Comparison of ENCODE assay signal across 15 cellular contexts in the genomic region with DNA sequence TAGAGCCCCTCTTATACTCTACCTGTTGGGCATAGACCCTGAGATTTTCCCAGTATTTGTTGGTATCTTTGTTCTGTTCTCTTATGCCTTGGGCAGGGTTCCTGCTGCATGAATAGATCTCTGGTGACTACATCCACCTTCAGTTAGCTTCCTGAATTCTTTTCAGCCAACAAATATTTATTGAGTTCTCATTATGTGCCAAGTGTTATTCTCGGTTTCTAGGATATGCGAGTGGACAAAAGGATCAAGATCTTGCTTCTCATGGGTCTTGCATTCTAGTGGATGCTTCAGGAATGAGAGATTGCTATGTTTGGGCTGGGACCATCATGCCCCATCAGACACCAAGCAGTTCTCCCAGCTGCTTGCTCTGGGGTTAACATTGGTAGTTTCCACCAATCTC.
DNase-seq lines count a peak whose midpoint lies in the region; ATAC-seq and TF ChIP-seq lines count a peak whose summit lies in the region.
"Had no signal": no experiment of that assay in that cellular context is flagged by ENCODE, and none has a peak within 500 bp of the region (broad histone marks: within the 10 kb centered on the region; RNA-seq: fewer than 3 reads in every experiment).

No MANE protein-coding gene starts in this region.

- peak; percentile 10 for DNase-seq in AG20443 (ENCODE audit: low spot score)
- peak; percentile 33 for DNase-seq in GM23248
- DNase-seq in astrocyte of the spinal cord (ENCODE audit: low read depth, low spot score): peak; percentile 23
- DNase-seq in osteoblast (ENCODE audit: insufficient read length, low spot score, missing footprints): no peak
- DNase-seq in effector CD8-positive, alpha-beta T cell (lab: John Stamatoyannopoulos, UW): no peak
- no peak for DNase-seq in iPS-NIHi7 (ENCODE audit: extremely low spot score)
- no peak for DNase-seq in GM13976 (ENCODE audit: low spot score)
- DNase-seq: HCEC 1CT; NCI-H1105 treated with DMSO at 0.1 percent for 48 hours; NCI-H1694; NK-92 treated with Interleukin-12 subunit alpha and Interleukin-12 subunit beta, amount 100 ng/mL, for 24 hours had no signal

- no peaks in the 10 kb centered on the region for H3F3A ChIP-seq in GM23248 (ENCODE audit: insufficient read depth)

- no peak for ATAC-seq in HG03442 (IDR thresholded peaks at IDR 0.05; ENCODE audit: unreplicated experiment)
- ATAC-seq: GM23338, Right ventricle myocardium inferior had no signal

- H3K9ac ChIP-seq in GM23248: no peak overlapping the region

- in situ Hi-C loops in GM23248 (cut with MboI) (no loop called here), astrocyte of the spinal cord (cut with HindIII; ENCODE audit: low sequenced_read_pairs) (no loop called here), GM13976 (cut with MboI; ENCODE audit: low sequenced_read_pairs, unreplicated experiment) (no loop called here)

- 82 to 88% methylated on average over 2 of the region's 2 CpGs for WGBS in GM23248 (ENCODE audit: low coverage in 1 of 2, low lambda C conversion rate in 2 of 2, missing lambda C conversion rate in 2 of 2), 2 experiments

- H3K79me2 ChIP-seq in GM23248 (ENCODE audit: insufficient read depth): no peaks in the 10 kb centered on the region
- no peaks in the 10 kb centered on the region for H3K79me2 ChIP-seq in osteoblast (ENCODE audit: insufficient read depth, low read length)

- no peak overlapping the region for H3K4me3 ChIP-seq in GM23248
- no peak overlapping the region for H3K4me3 ChIP-seq in astrocyte of the spinal cord (ENCODE audit: low read depth, low read length)
- no peak overlapping the region for H3K4me3 ChIP-seq in osteoblast (ENCODE audit: insufficient read depth, low read length)
- H3K4me3 ChIP-seq: GM23338 had no signal

- H3K27ac ChIP-seq in GM23248: no peak overlapping the region
- peak overlapping the region; percentile 62 for H3K27ac ChIP-seq in osteoblast (ENCODE audit: low read depth, low read length)
- H3K27ac ChIP-seq: C4-2B had no signal

- H3K36me3 ChIP-seq in GM23248 (ENCODE audit: low read depth) (no peaks in the 10 kb centered on the region), osteoblast (ENCODE audit: insufficient read depth, low read length) (no peaks in the 10 kb centered on the region)

- H2AFZ ChIP-seq in GM23248 (no peak overlapping the region), osteoblast (ENCODE audit: low read length) (no peak overlapping the region)
- H2AFZ ChIP-seq: GM23338 had no signal

- no peaks in the 10 kb centered on the region for H3K9me3 ChIP-seq in GM23248 (ENCODE audit: low read depth)
- no peaks in the 10 kb centered on the region for H3K9me3 ChIP-seq in osteoblast (ENCODE audit: low read depth, low read length)

- no peak overlapping the region for H3K4me2 ChIP-seq in GM23248 (ENCODE audit: unreplicated experiment)
- no peak overlapping the region for H3K4me2 ChIP-seq in osteoblast (ENCODE audit: insufficient read depth, low read length)
- H3K4me2 ChIP-seq: GM23338 had no signal

- peaks cover 20% of the 10 kb centered on the region for H3K4me1 ChIP-seq in GM23248 (ENCODE audit: insufficient read depth)
- H3K4me1 ChIP-seq in osteoblast (ENCODE audit: insufficient read depth, low read length): peaks cover 19% of the 10 kb centered on the region

- H4K20me1 ChIP-seq in GM23248 (ENCODE audit: insufficient read depth) (no peaks in the 10 kb centered on the region), osteoblast (ENCODE audit: insufficient read depth, low read length) (no peaks in the 10 kb centered on the region)

- H3K9me2 ChIP-seq in GM23248 (ENCODE audit: insufficient read depth): no peaks in the 10 kb centered on the region

- H3K27me3 ChIP-seq in GM23248 (replicated peaks; ENCODE audit: insufficient read depth): no peaks in the 10 kb centered on the region
- H3K27me3 ChIP-seq in osteoblast (ENCODE audit: insufficient read depth, low read length): no peaks in the 10 kb centered on the region

- TF ChIP-seq CTCF in astrocyte of the spinal cord (IDR thresholded peaks at IDR 0.05; ENCODE audit: low read depth, low read length): no peak
- TF ChIP-seq CTCF in osteoblast (IDR thresholded peaks at IDR 0.05; ENCODE audit: extremely low read depth, low read depth, low read length): no peak
- no peak for TF ChIP-seq CTCF in GM13976 (IDR thresholded peaks at IDR 0.05; ENCODE audit: borderline replicate concordance, control extremely low read depth, extremely low read depth, insufficient read depth, missing control alignments)

Comparison
In these comparisons a context has a peak if more than half of its experiments do, and no peak if none do; other contexts are left out.
1. DNase-seq: peak in AG20443 (single experiment), GM23248 (single experiment) and astrocyte of the spinal cord (single experiment); none in osteoblast (single experiment), effector CD8-positive, alpha-beta T cell (single experiment), iPS-NIHi7 (single experiment) and GM13976 (single experiment).